8 cellular contexts compared by ENCODE assay signal in the genomic region with DNA sequence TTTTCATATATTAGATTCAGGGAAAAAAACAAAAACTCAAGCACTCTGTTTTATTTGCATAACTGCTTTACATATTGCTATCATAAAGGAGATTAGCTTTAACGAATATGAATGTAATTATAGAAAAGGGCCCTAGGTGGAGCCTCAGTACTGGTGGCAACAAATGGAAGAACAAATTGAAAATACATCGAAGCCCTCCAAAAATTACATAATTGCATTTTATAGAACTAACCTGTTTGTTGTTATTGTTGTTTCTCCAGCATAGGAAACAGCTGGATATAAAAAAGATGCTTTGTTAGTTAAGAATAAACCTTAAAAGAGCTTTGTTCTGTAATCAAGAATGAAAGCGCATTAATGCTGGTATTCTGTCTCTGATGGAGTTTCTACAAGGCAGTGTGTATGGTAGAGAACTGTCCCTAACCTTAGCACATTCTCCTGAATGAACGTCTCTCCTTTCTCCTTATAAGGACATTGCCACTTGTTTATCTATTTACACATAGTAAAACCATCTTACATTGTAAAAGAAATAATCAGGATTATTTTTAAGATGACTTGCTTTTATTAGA. TPM values are rescaled to one million over a fixed set of nuclear protein-coding genes. Genes with fewer than 3 reads are reported as not detected.
DNase-seq lines count a peak whose midpoint lies in the region; ATAC-seq and TF ChIP-seq lines count a peak whose summit lies in the region.

No MANE protein-coding gene starts in this region.

- no peaks in the 10 kb centered on the region for H3K36me3 Mint-ChIP-seq in dendritic cell treated with granulocyte-macrophage colony-stimulating factor and Interleukin-4, amounts not matched to agents 40 ng/mL and 50 ng/mL, for 4 days (ENCODE audit: low read depth)
- no peaks in the 10 kb centered on the region for H3K36me3 Mint-ChIP-seq in activated T-helper 2 cell treated with anti-CD3 and anti-CD28 coated beads, Interferon-gamma antibody, Interleukin-2, Interleukin-4, amounts not matched to agents 10 μg/mL and 5 μg/mL and 100 μg/mL, durations not matched to agents 14 hours and 24 hours and 36 hours (ENCODE audit: low read depth)

- peaks cover 12% of the 10 kb centered on the region for H3K4me1 ChIP-seq in mucosa of descending colon (ENCODE audit: low read depth)

- no peak overlapping the region for H3K4me3 ChIP-seq in mucosa of descending colon

- H3K4me3 Mint-ChIP-seq in dendritic cell treated with granulocyte-macrophage colony-stimulating factor and Interleukin-4, amounts not matched to agents 40 ng/mL and 50 ng/mL, for 4 days = peak overlapping the region; percentile 26
- H3K4me3 Mint-ChIP-seq in activated T-helper 2 cell treated with anti-CD3 and anti-CD28 coated beads, Interferon-gamma antibody, Interleukin-2, Interleukin-4, amounts not matched to agents 10 μg/mL and 5 μg/mL and 100 μg/mL, durations not matched to agents 14 hours and 24 hours and 36 hours (ENCODE audit: low read depth) = no peak overlapping the region

- intact Hi-C loops in dendritic cell treated with granulocyte-macrophage colony-stimulating factor and Interleukin-4, amounts not matched to agents 40 ng/mL and 50 ng/mL, for 4 days (cut with micrococcal nuclease) = loop anchor here (1.0 to 5.0 kb wide), 3 partner anchors 242 to 521 kb away; no protein-coding TSS in a partner anchor
- intact Hi-C loops in mucosa of descending colon (cut with DNase I, micrococcal nuclease) = loop anchor here in 1 of 2 donors (10.0 kb wide), 1 partner anchor 134 kb away; no protein-coding TSS in a partner anchor
- intact Hi-C loops in activated T-helper 2 cell treated with anti-CD3 and anti-CD28 coated beads, Interferon-gamma antibody, Interleukin-2, Interleukin-4, amounts not matched to agents 10 μg/mL and 5 μg/mL and 100 μg/mL, durations not matched to agents 14 hours and 24 hours and 36 hours (cut with micrococcal nuclease) = loop anchor here (2.0 to 5.0 kb wide), 2 partner anchors 102 to 241 kb away; no protein-coding TSS in a partner anchor

- ATAC-seq in GM19452 (IDR thresholded peaks at IDR 0.05; ENCODE audit: unreplicated experiment) (peak; percentile 72), HG03558 (IDR thresholded peaks at IDR 0.05; ENCODE audit: extremely low read depth, unreplicated experiment) (peak; percentile 82), mucosa of descending colon (peak; percentile 83)

- H3K36me3 ChIP-seq in mucosa of descending colon (ENCODE audit: low read depth) = no peaks in the 10 kb centered on the region

- H3K27me3 Mint-ChIP-seq in dendritic cell treated with granulocyte-macrophage colony-stimulating factor and Interleukin-4, amounts not matched to agents 40 ng/mL and 50 ng/mL, for 4 days = no peaks in the 10 kb centered on the region
- peaks cover 2% of the 10 kb centered on the region for H3K27me3 Mint-ChIP-seq in activated T-helper 2 cell treated with anti-CD3 and anti-CD28 coated beads, Interferon-gamma antibody, Interleukin-2, Interleukin-4, amounts not matched to agents 10 μg/mL and 5 μg/mL and 100 μg/mL, durations not matched to agents 14 hours and 24 hours and 36 hours (ENCODE audit: low read depth)

- no peak overlapping the region for H3K27ac Mint-ChIP-seq in dendritic cell treated with granulocyte-macrophage colony-stimulating factor and Interleukin-4, amounts not matched to agents 40 ng/mL and 50 ng/mL, for 4 days
- no peak overlapping the region for H3K27ac Mint-ChIP-seq in activated T-helper 2 cell treated with anti-CD3 and anti-CD28 coated beads, Interferon-gamma antibody, Interleukin-2, Interleukin-4, amounts not matched to agents 10 μg/mL and 5 μg/mL and 100 μg/mL, durations not matched to agents 14 hours and 24 hours and 36 hours

- no peaks in the 10 kb centered on the region for H3K9me3 ChIP-seq in mucosa of descending colon

- H3K4me1 Mint-ChIP-seq in dendritic cell treated with granulocyte-macrophage colony-stimulating factor and Interleukin-4, amounts not matched to agents 40 ng/mL and 50 ng/mL, for 4 days (ENCODE audit: low read depth) = no peaks in the 10 kb centered on the region
- H3K4me1 Mint-ChIP-seq in activated T-helper 2 cell treated with anti-CD3 and anti-CD28 coated beads, Interferon-gamma antibody, Interleukin-2, Interleukin-4, amounts not matched to agents 10 μg/mL and 5 μg/mL and 100 μg/mL, durations not matched to agents 14 hours and 24 hours and 36 hours (ENCODE audit: low read depth) = no peaks in the 10 kb centered on the region

- H3K9me3 Mint-ChIP-seq in dendritic cell treated with granulocyte-macrophage colony-stimulating factor and Interleukin-4, amounts not matched to agents 40 ng/mL and 50 ng/mL, for 4 days = no peaks in the 10 kb centered on the region
- no peaks in the 10 kb centered on the region for H3K9me3 Mint-ChIP-seq in activated T-helper 2 cell treated with anti-CD3 and anti-CD28 coated beads, Interferon-gamma antibody, Interleukin-2, Interleukin-4, amounts not matched to agents 10 μg/mL and 5 μg/mL and 100 μg/mL, durations not matched to agents 14 hours and 24 hours and 36 hours

- TF ChIP-seq CTCF in mucosa of descending colon (IDR thresholded peaks at IDR 0.05) = no peak

- DNase-seq in DMS 273 (lab: John Stamatoyannopoulos, UW; ENCODE audit: unreplicated experiment) (peak; percentile 72), NOMO-1 treated with DMSO at 0.1 percent for 48 hours (lab: John Stamatoyannopoulos, UW; ENCODE audit: unreplicated experiment) (peak; percentile 34), mucosa of descending colon (no peak)
- no peak for DNase-seq in activated T-helper 2 cell treated with anti-CD3 and anti-CD28 coated beads, Interferon-gamma antibody, Interleukin-2, Interleukin-4, amounts not matched to agents 10 μg/mL and 5 μg/mL and 100 μg/mL, durations not matched to agents 14 hours and 24 hours and 36 hours (ENCODE audit: low spot score)
- DNase-seq in activated effector memory CD4-positive, alpha-beta T cell treated with Interleukin-2 at 50 U/mL for 16 hours = no peak

RNA-seq across cellular contexts. Expression of gene LCA5, which starts 33.7 kb away (rescaled TPM):
- 1 to 10 TPM in 2 of 3 donors, under 1 TPM in 1; 0.43 to 5.5 (median 1.1) TPM for total RNA-seq in mucosa of descending colon
- total RNA-seq in activated T-helper 2 cell treated with anti-CD3 and anti-CD28 coated beads, Interferon-gamma antibody, Interleukin-2, Interleukin-4, amounts not matched to agents 10 μg/mL and 5 μg/mL and 100 μg/mL, durations not matched to agents 14 hours and 24 hours and 36 hours = 0.09 and 0.18 TPM in 2 replicates

Comparison
In these comparisons a context has a peak if more than half of its experiments do, and no peak if none do; other contexts are left out.
1. DNase-seq: peak in DMS 273 (single experiment) and NOMO-1 treated with DMSO at 0.1 percent for 48 hours (single experiment); none in mucosa of descending colon (0 of 3), activated T-helper 2 cell treated with anti-CD3 and anti-CD28 coated beads, Interferon-gamma antibody, Interleukin-2, Interleukin-4, amounts not matched to agents 10 μg/mL and 5 μg/mL and 100 μg/mL, durations not matched to agents 14 hours and 24 hours and 36 hours (single experiment) and activated effector memory CD4-positive, alpha-beta T cell treated with Interleukin-2 at 50 U/mL for 16 hours (single experiment).
2. Peak in every context shown above with its lines, with median percentiles within 50 percentile points of each other: ATAC-seq.